ENCODE assay signal across 24 cellular contexts in the genomic region with DNA sequence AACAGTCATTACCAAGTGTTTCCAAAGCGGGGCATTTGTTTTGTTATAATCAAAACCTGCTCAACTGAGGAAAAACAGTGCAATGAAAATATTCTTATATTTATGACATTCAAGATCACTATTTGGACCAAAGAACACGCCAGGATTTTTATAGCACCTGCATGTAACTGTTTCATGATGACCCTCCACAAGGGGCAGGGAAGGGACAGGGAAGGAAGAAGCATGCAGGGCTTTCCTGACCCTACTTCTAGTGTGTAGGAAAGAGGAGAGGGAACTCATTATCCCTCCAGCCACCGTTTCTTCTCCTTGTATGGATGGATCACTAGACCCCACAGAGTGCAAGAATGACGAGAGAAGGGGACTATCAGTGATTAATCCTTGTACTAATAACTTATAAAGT.
"Had no signal": no experiment of that assay in that cellular context is flagged by ENCODE, and none has a peak within 500 bp of the region (broad histone marks: within the 10 kb centered on the region; RNA-seq: fewer than 3 reads in every experiment).

No MANE protein-coding gene starts in this region.

- H3K27me3 Mint-ChIP-seq: activated CD4-positive, alpha-beta memory T cell treated with anti-CD3 and anti-CD28 coated beads, Interleukin-2, amount 10 ng/mL, durations not matched to agents 7 days and 5 days; activated CD4-positive, alpha-beta T cell treated with anti-CD3 and anti-CD28 coated beads for 36 hours; activated CD8-positive, alpha-beta memory T cell treated with anti-CD3 and anti-CD28 coated beads, Interleukin-2, amount 10 ng/mL, durations not matched to agents 7 days and 5 days; activated naive CD8-positive, alpha-beta T cell treated with anti-CD3 and anti-CD28 coated beads, Interleukin-2, amount 10 ng/mL, durations not matched to agents 7 days and 5 days; activated T-helper 17 cell treated with anti-CD3 and anti-CD28 coated beads, Interleukin-2, amount 50 U/mL, for 72 hours; naive B cell; stimulated activated naive CD8-positive, alpha-beta T cell treated with anti-CD3 and anti-CD28 coated beads, Interleukin-15, Interleukin-2, amounts not matched to agents 100 ng/mL and 50 ng/mL, for 24 hours had no signal

- DNase-seq: activated CD4-positive, alpha-beta memory T cell treated with anti-CD3 and anti-CD28 coated beads, Interleukin-2, amount 10 ng/mL, durations not matched to agents 7 days and 5 days; activated CD4-positive, alpha-beta T cell treated with anti-CD3 and anti-CD28 coated beads for 36 hours; activated CD8-positive, alpha-beta memory T cell treated with anti-CD3 and anti-CD28 coated beads, Interleukin-2, amount 10 ng/mL, durations not matched to agents 7 days and 5 days; activated naive CD4-positive, alpha-beta T cell; activated naive CD8-positive, alpha-beta T cell treated with anti-CD3 and anti-CD28 coated beads, Interleukin-2, amount 10 ng/mL, durations not matched to agents 7 days and 5 days; activated T-cell treated with anti-CD3 and anti-CD28 coated beads, Interleukin-2, amount 50 U/mL, for 1 hour; amygdala; body of pancreas; central memory CD4-positive, alpha-beta T cell; heart left ventricle; left ventricle myocardium superior; mucosa of descending colon; naive B cell; sigmoid colon; stimulated activated CD8-positive, alpha-beta memory T cell treated with anti-CD3 and anti-CD28 coated beads, Interleukin-4, amount 100 ng/mL, for 48 hours; T-helper 2 cell; uterus had no signal

- H3K9me3 Mint-ChIP-seq: activated naive CD8-positive, alpha-beta T cell treated with anti-CD3 and anti-CD28 coated beads, Interleukin-2, amount 10 ng/mL, durations not matched to agents 7 days and 5 days; activated T-helper 17 cell treated with anti-CD3 and anti-CD28 coated beads, Interleukin-2, amount 50 U/mL, for 72 hours; stimulated activated naive CD8-positive, alpha-beta T cell treated with anti-CD3 and anti-CD28 coated beads, Interleukin-15, Interleukin-2, amounts not matched to agents 100 ng/mL and 50 ng/mL, for 24 hours had no signal

- H3K36me3 Mint-ChIP-seq: naive B cell had no signal

- ATAC-seq: activated CD4-positive, alpha-beta T cell treated with anti-CD3 and anti-CD28 coated beads for 36 hours; activated CD8-positive, alpha-beta memory T cell treated with anti-CD3 and anti-CD28 coated beads, Interleukin-2, amount 10 ng/mL, durations not matched to agents 7 days and 5 days; body of pancreas; esophagus mucosa; gastroesophageal sphincter; heart left ventricle; left ventricle myocardium superior; mucosa of descending colon had no signal

- H3K4me3 Mint-ChIP-seq: activated CD4-positive, alpha-beta memory T cell treated with anti-CD3 and anti-CD28 coated beads, Interleukin-2, amount 10 ng/mL, durations not matched to agents 7 days and 5 days; activated CD4-positive, alpha-beta T cell treated with anti-CD3 and anti-CD28 coated beads for 36 hours; activated CD8-positive, alpha-beta memory T cell treated with anti-CD3 and anti-CD28 coated beads, Interleukin-2, amount 10 ng/mL, durations not matched to agents 7 days and 5 days; activated naive CD8-positive, alpha-beta T cell treated with anti-CD3 and anti-CD28 coated beads, Interleukin-2, amount 10 ng/mL, durations not matched to agents 7 days and 5 days; activated T-helper 17 cell treated with anti-CD3 and anti-CD28 coated beads, Interleukin-2, amount 50 U/mL, for 72 hours had no signal

- H3K27ac Mint-ChIP-seq: activated CD4-positive, alpha-beta memory T cell treated with anti-CD3 and anti-CD28 coated beads, Interleukin-2, amount 10 ng/mL, durations not matched to agents 7 days and 5 days; activated CD4-positive, alpha-beta T cell treated with anti-CD3 and anti-CD28 coated beads for 36 hours; activated naive CD8-positive, alpha-beta T cell treated with anti-CD3 and anti-CD28 coated beads, Interleukin-2, amount 10 ng/mL, durations not matched to agents 7 days and 5 days had no signal

- H3K27ac ChIP-seq: body of pancreas, coronary artery, gastroesophageal sphincter, heart left ventricle, sigmoid colon, uterus, VCaP had no signal

- H3K27me3 ChIP-seq: body of pancreas, gastroesophageal sphincter, heart left ventricle, sigmoid colon, tibial nerve, uterus had no signal

- H3K4me3 ChIP-seq: body of pancreas, coronary artery, gastroesophageal sphincter, heart left ventricle, mucosa of descending colon, sigmoid colon, tibial nerve, uterus had no signal

- H3K36me3 ChIP-seq: gastroesophageal sphincter, heart left ventricle, sigmoid colon, uterus had no signal

- H3K9me3 ChIP-seq: body of pancreas, mucosa of descending colon, sigmoid colon, uterus had no signal
